13 cellular contexts compared by ENCODE assay signal in the genomic region with DNA sequence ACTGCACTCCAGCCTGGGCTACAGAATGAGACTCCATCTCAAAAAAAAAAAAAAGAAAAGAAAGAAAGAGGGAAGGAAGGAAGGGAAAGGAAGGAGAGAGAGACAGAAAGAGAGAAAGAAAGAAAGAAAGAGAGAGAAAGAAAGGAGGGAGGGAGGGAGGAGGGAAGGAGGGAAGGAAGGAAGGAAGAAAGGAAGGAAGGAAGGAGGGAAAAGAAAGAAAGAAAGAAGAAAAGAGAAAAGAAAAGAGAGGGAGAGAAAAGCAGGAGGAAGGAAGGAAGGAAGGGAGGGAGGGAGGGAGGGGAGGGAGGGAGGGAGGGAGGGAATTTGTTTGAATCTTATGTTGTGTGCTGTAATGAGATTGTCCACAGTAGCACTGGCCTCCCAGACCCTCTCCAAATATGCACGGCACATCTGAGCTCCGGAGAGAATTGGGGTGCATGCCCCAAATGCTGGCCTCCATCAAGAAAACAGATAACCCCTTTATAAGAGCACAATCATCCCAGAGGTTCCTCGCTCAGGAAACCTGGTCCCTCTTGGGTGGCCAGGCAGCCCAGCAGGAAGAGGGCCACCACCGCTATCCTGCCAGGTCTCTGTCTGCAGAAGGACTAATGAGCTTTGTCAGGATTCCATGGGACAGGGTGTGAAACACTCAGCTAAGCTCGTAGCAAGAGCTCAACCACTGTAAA. TPM values are rescaled to one million over a fixed set of nuclear protein-coding genes. Genes with fewer than 3 reads are reported as not detected.
DNase-seq lines count a peak whose midpoint lies in the region; ATAC-seq, FAIRE-seq and TF ChIP-seq lines count a peak whose summit lies in the region.
"Had no signal": no experiment of that assay in that cellular context is flagged by ENCODE, and none has a peak within 500 bp of the region (broad histone marks: within the 10 kb centered on the region; RNA-seq: fewer than 3 reads in every experiment).

No MANE protein-coding gene starts in this region.

- H3K36me3 ChIP-seq in heart right ventricle = no peaks in the 10 kb centered on the region
- no peaks in the 10 kb centered on the region for H3K36me3 ChIP-seq in HepG2 (replicated peaks in 1 of 2; ENCODE audit: control insufficient read depth in 1 of 2, insufficient read depth in 2 of 2, low read length in 2 of 2)
- H3K36me3 ChIP-seq in upper lobe of right lung = no peaks in the 10 kb centered on the region

- DNase-seq in heart right ventricle (no peak), Right ventricle myocardium inferior (ENCODE audit: missing footprints) (no peak), HepG2 (ENCODE audit: low spot score) (no peak), upper lobe of right lung (no peak), NCI-H1930 (lab: John Stamatoyannopoulos, UW) (no peak)

- TF ChIP-seq RAD21 in HepG2 (CRISPR knock-in tag; IDR thresholded peaks at IDR 0.05) = no peak

- no peak for TF ChIP-seq POLR2A in HepG2 (IDR thresholded peaks at IDR 0.05; ENCODE audit: insufficient read depth in 1 of 2, low read depth in 2 of 2, low read length in 2 of 2)

- H3K27ac Mint-ChIP-seq in activated T-helper 17 cell treated with anti-CD3 and anti-CD28 coated beads, Interleukin-2, amount 50 U/mL, for 72 hours = peak overlapping the region; percentile 91
- H3K27ac Mint-ChIP-seq: WTC11 had no signal

- 59 to 68% methylated on average over 5 of the region's 5 CpGs for WGBS in heart right ventricle, 2 donors
- WGBS in HepG2 (ENCODE audit: low lambda C conversion rate) = 25% methylated on average over 5 of the region's 5 CpGs

- TF ChIP-seq CTCF in heart right ventricle (IDR thresholded peaks at IDR 0.05) (no peak), HepG2 (CRISPR knock-in tag; IDR thresholded peaks at IDR 0.05) (no peak), upper lobe of right lung (IDR thresholded peaks at IDR 0.05) (no peak)

- H2AFZ ChIP-seq in HepG2 (ENCODE audit: low read length) = no peak overlapping the region

- H3K4me1 Mint-ChIP-seq in activated T-helper 17 cell treated with anti-CD3 and anti-CD28 coated beads, Interleukin-2, amount 50 U/mL, for 72 hours = peaks cover 30% of the 10 kb centered on the region

- H3K4me3 Mint-ChIP-seq in activated T-helper 17 cell treated with anti-CD3 and anti-CD28 coated beads, Interleukin-2, amount 50 U/mL, for 72 hours = peak overlapping the region; percentile 85
- H3K4me3 Mint-ChIP-seq: WTC11 had no signal

- H3K4me2 ChIP-seq in HepG2 (ENCODE audit: low read depth, low read length) = no peak overlapping the region

- H3K4me1 ChIP-seq in heart right ventricle = peaks cover 0 to 39% (median 5%) of the 10 kb centered on the region in 9 donors
- peaks cover 46% of the 10 kb centered on the region for H3K4me1 ChIP-seq in HepG2 (ENCODE audit: insufficient read depth, low read length)
- peaks cover 13% of the 10 kb centered on the region for H3K4me1 ChIP-seq in upper lobe of right lung

- H3K27me3 Mint-ChIP-seq in activated T-helper 17 cell treated with anti-CD3 and anti-CD28 coated beads, Interleukin-2, amount 50 U/mL, for 72 hours = no peaks in the 10 kb centered on the region

- H3K9ac ChIP-seq in HepG2 (ENCODE audit: insufficient read depth, low read depth, low read length) = no peak overlapping the region

- no peak for FAIRE-seq in HepG2 (lab: Jason Lieb, UNC)

- TF ChIP-seq EP300 in HepG2 (IDR thresholded peaks at IDR 0.05; ENCODE audit: low read depth in 2 of 2, low read length in 2 of 2) (no peak), HepG2 (CRISPR knock-in tag; IDR thresholded peaks at IDR 0.05; ENCODE audit: borderline replicate concordance) (no peak)

- intact Hi-C loops in heart right ventricle (cut with DNase I) = loop anchor here in 1 of 10 donors (10.0 kb wide), 1 partner anchor 1235 kb away; a partner anchor contains a TSS
- intact Hi-C loops in Right ventricle myocardium inferior (cut with DNase I) = no loop called here
- intact Hi-C loops in HepG2 (cut with micrococcal nuclease; ENCODE audit: unreplicated experiment) = no loop called here
- intact Hi-C loops in upper lobe of right lung (cut with DNase I) = no loop called here

- no peaks in the 10 kb centered on the region for H3K79me2 ChIP-seq in HepG2 (ENCODE audit: insufficient read depth, low read length)

- POLR2A ChIA-PET in HepG2 (lab: Yijun Ruan, JAX) = interaction anchor here (0.6 to 7.2 kb wide), 7 partner anchors 11 to 166 kb away, joined by 3 to 443 read pairs (median 6); a partner anchor contains a TSS

- no peaks in the 10 kb centered on the region for H3K27me3 ChIP-seq in heart right ventricle
- peaks cover 2 to 8% of the 10 kb centered on the region in 2 experiments; a peak in 4 of 5 replicates for H3K27me3 ChIP-seq in HepG2 (ENCODE audit: control insufficient read depth in 1 of 2, insufficient read depth in 2 of 2, low read length in 2 of 2)
- no peaks in the 10 kb centered on the region for H3K27me3 ChIP-seq in upper lobe of right lung

- no peak overlapping the region for H3K4me3 ChIP-seq in heart right ventricle
- no peak overlapping the region for H3K4me3 ChIP-seq in HepG2 (replicated peaks in 1 of 3; ENCODE audit: insufficient read depth in 1 of 3, low read depth in 2 of 3, low read length in 3 of 3)
- no peak overlapping the region for H3K4me3 ChIP-seq in upper lobe of right lung

- H3K36me3 Mint-ChIP-seq in activated T-helper 17 cell treated with anti-CD3 and anti-CD28 coated beads, Interleukin-2, amount 50 U/mL, for 72 hours (ENCODE audit: low read depth) = no peaks in the 10 kb centered on the region

- H3K9me3 Mint-ChIP-seq in activated T-helper 17 cell treated with anti-CD3 and anti-CD28 coated beads, Interleukin-2, amount 50 U/mL, for 72 hours = no peaks in the 10 kb centered on the region

- no TSS peak for BruUV-seq in HepG2 (replicated peaks; lab: Mats Ljungman, UMichigan)

- in situ Hi-C loops in HepG2 (cut with HindIII; ENCODE audit: extremely low pct_ligation_motif_present, low pct_unique_long_range_greater_than_20kb) = no loop called here

- no peak for ATAC-seq in heart right ventricle
- ATAC-seq in Right ventricle myocardium inferior = no peak
- ATAC-seq in activated T-helper 17 cell treated with anti-CD3 and anti-CD28 coated beads, Interleukin-2, amount 50 U/mL, for 72 hours (replicated peaks) = no peak
- no peak for ATAC-seq in HepG2
- no peak for ATAC-seq in upper lobe of right lung
- ATAC-seq in HG02885 (IDR thresholded peaks at IDR 0.05; ENCODE audit: poor library complexity, unreplicated experiment) = no peak
- ATAC-seq in HG03045 (IDR thresholded peaks at IDR 0.05; ENCODE audit: unreplicated experiment) = no peak

- H3K9me3 ChIP-seq in heart right ventricle = no peaks in the 10 kb centered on the region
- H3K9me3 ChIP-seq in HepG2 (ENCODE audit: low read length) = no peaks in the 10 kb centered on the region
- H3K9me3 ChIP-seq in upper lobe of right lung = no peaks in the 10 kb centered on the region

- H4K20me1 ChIP-seq in HepG2 (ENCODE audit: insufficient read depth, low read length) = no peaks in the 10 kb centered on the region

- H3K27ac ChIP-seq in heart right ventricle (peak overlapping the region in 8 of 10 donors; percentile 65 to 87 (median 78)), HepG2 (ENCODE audit: extremely low read length, insufficient read depth, low read length) (no peak overlapping the region), upper lobe of right lung (peak overlapping the region; percentile 87)

- CTCF ChIA-PET in HepG2 (lab: Yijun Ruan, JAX; ENCODE audit: low intra/inter-chr PET ratio, low total read pairs) = no interaction called here

RNA-seq across cellular contexts. Expression of a gene that starts 8.8 kb away (rescaled TPM):
- total RNA-seq in heart right ventricle (1,000 to 10,000 TPM; 1,115 to 1,330 (median 1,284) TPM), Right ventricle myocardium inferior (1,166 TPM), HepG2 (2016; rRNA removed; fragmentation: Illumina TruSeq; extraction: Trizol) (147 and 199 TPM in 2 replicates), upper lobe of right lung (974 TPM)
- polyA plus RNA-seq in heart right ventricle (1,000 to 10,000 TPM in 1 of 2 donors, 100 to 1,000 TPM in 1; 551 to 1,123 TPM), HepG2 (2011; rRNA removed) (388 and 517 TPM in 2 replicates)
- total RNA-seq in activated T-helper 17 cell treated with anti-CD3 and anti-CD28 coated beads, Interleukin-2, amount 50 U/mL, for 72 hours = 100 to 1,000 TPM; 925 to 935 TPM
- 90.4 and 105 TPM in 2 replicates for total RNA-seq in HepG2 (2016; cell fraction: cytosol; rRNA removed; fragmentation: Illumina TruSeq; extraction: Trizol; ENCODE audit: low read depth)
- 134 and 191 TPM in 2 replicates for total RNA-seq in HepG2 (2016; cell fraction: insoluble cytoplasmic fraction; rRNA removed; fragmentation: Illumina TruSeq; extraction: Trizol)
- total RNA-seq in HepG2 (2016; cell fraction: membrane; rRNA removed; fragmentation: Illumina TruSeq; extraction: Trizol) = 209 and 226 TPM in 2 replicates
- total RNA-seq in HepG2 (2016; cell fraction: nucleus; rRNA removed; fragmentation: Illumina TruSeq; extraction: Trizol) = 237 and 265 TPM in 2 replicates
- 157 and 242 TPM in 2 replicates for polyA plus RNA-seq in HepG2 (2011; cell fraction: cytosol; rRNA removed)
- polyA plus RNA-seq in HepG2 (2011; cell fraction: nucleus; rRNA removed) = 346 and 409 TPM in 2 replicates
- polyA plus RNA-seq in HepG2 (2012) = 1,096 and 1,427 TPM in 2 replicates
- polyA plus RNA-seq in HepG2 (2016; cell fraction: cytosol; fragmentation: Illumina TruSeq; extraction: Trizol; ENCODE audit: low read depth) = 537 and 540 TPM in 2 replicates
- polyA plus RNA-seq in HepG2 (2016; cell fraction: insoluble cytoplasmic fraction; fragmentation: Illumina TruSeq; extraction: Trizol; ENCODE audit: low read depth) = 606 and 702 TPM in 2 replicates
- 490 and 548 TPM in 2 replicates for polyA plus RNA-seq in HepG2 (2016; cell fraction: membrane; fragmentation: Illumina TruSeq; extraction: Trizol; ENCODE audit: low read depth)
- 691 and 695 TPM in 2 replicates for polyA plus RNA-seq in HepG2 (2016; cell fraction: nucleus; fragmentation: Illumina TruSeq; extraction: Trizol; ENCODE audit: insufficient read depth, low read depth)
- polyA minus RNA-seq in HepG2 (2011; rRNA and poly(A)+ RNA removed; ENCODE audit: low replicate concordance) = 70.2 and 87.8 TPM in 2 replicates
- 159 and 198 TPM in 2 replicates for polyA minus RNA-seq in HepG2 (2011; cell fraction: cytosol; rRNA and poly(A)+ RNA removed)
- polyA minus RNA-seq in HepG2 (2011; cell fraction: nucleus; rRNA and poly(A)+ RNA removed) = 333 and 395 TPM in 2 replicates

RNA-seq across cellular contexts. Expression of a gene that starts 32.2 kb away (rescaled TPM):
- total RNA-seq in heart right ventricle (not detected), Right ventricle myocardium inferior (not detected), HepG2 (2016; rRNA removed; fragmentation: Illumina TruSeq; extraction: Trizol) (0.42 TPM in 1 of 2 replicates, not detected in the other), upper lobe of right lung (not detected)
- polyA plus RNA-seq in heart right ventricle (not detected), HepG2 (2011; rRNA removed) (0.32 and 0.65 TPM in 2 replicates)
- total RNA-seq in activated T-helper 17 cell treated with anti-CD3 and anti-CD28 coated beads, Interleukin-2, amount 50 U/mL, for 72 hours = not detected
- total RNA-seq in HepG2 (2016; cell fraction: cytosol; rRNA removed; fragmentation: Illumina TruSeq; extraction: Trizol; ENCODE audit: low read depth) = not detected in 2 replicates
- total RNA-seq in HepG2 (2016; cell fraction: insoluble cytoplasmic fraction; rRNA removed; fragmentation: Illumina TruSeq; extraction: Trizol) = 0.52 TPM in 1 of 2 replicates, not detected in the other
- not detected in 2 replicates for total RNA-seq in HepG2 (2016; cell fraction: membrane; rRNA removed; fragmentation: Illumina TruSeq; extraction: Trizol)
- total RNA-seq in HepG2 (2016; cell fraction: nucleus; rRNA removed; fragmentation: Illumina TruSeq; extraction: Trizol) = 1.4 TPM in 1 of 2 replicates, not detected in the other
- 0.32 and 0.93 TPM in 2 replicates for polyA plus RNA-seq in HepG2 (2011; cell fraction: cytosol; rRNA removed)
- polyA plus RNA-seq in HepG2 (2011; cell fraction: nucleus; rRNA removed) = not detected in 2 replicates
- 0.56 and 4.9 TPM in 2 replicates for polyA plus RNA-seq in HepG2 (2012)
- not detected in 2 replicates for polyA plus RNA-seq in HepG2 (2016; cell fraction: cytosol; fragmentation: Illumina TruSeq; extraction: Trizol; ENCODE audit: low read depth)
- polyA plus RNA-seq in HepG2 (2016; cell fraction: insoluble cytoplasmic fraction; fragmentation: Illumina TruSeq; extraction: Trizol; ENCODE audit: low read depth) = 1.1 TPM in 1 of 2 replicates, not detected in the other
- not detected in 2 replicates for polyA plus RNA-seq in HepG2 (2016; cell fraction: membrane; fragmentation: Illumina TruSeq; extraction: Trizol; ENCODE audit: low read depth)
- 1.4 TPM in 1 of 2 replicates, not detected in the other for polyA plus RNA-seq in HepG2 (2016; cell fraction: nucleus; fragmentation: Illumina TruSeq; extraction: Trizol; ENCODE audit: insufficient read depth, low read depth)
- polyA minus RNA-seq in HepG2 (2011; rRNA and poly(A)+ RNA removed; ENCODE audit: low replicate concordance) = 0.58 TPM in 1 of 2 replicates, not detected in the other
- polyA minus RNA-seq in HepG2 (2011; cell fraction: cytosol; rRNA and poly(A)+ RNA removed) = not detected in 2 replicates
- polyA minus RNA-seq in HepG2 (2011; cell fraction: nucleus; rRNA and poly(A)+ RNA removed) = not detected in 2 replicates
- total RNA-seq: LHCN-M2, lung microvascular endothelial cell, osteocyte, WTC11 had no signal
- polyA plus RNA-seq: esophagus had no signal

RNA-seq across cellular contexts. Expression of a gene that starts 54.6 kb away (rescaled TPM):
- total RNA-seq in heart right ventricle = under 1 TPM in 1 of 10 donors, not detected in 9; 0.18 TPM
- under 1 TPM in 1 of 2 donors, not detected in 1; 0.03 TPM for polyA plus RNA-seq in heart right ventricle
- total RNA-seq in Right ventricle myocardium inferior = 0.14 TPM
- total RNA-seq in activated T-helper 17 cell treated with anti-CD3 and anti-CD28 coated beads, Interleukin-2, amount 50 U/mL, for 72 hours = under 1 TPM; 0.13 to 0.15 TPM
- 0.07 and 0.08 TPM in 2 replicates for total RNA-seq in HepG2 (2016; rRNA removed; fragmentation: Illumina TruSeq; extraction: Trizol)
- not detected in 2 replicates for total RNA-seq in HepG2 (2016; cell fraction: cytosol; rRNA removed; fragmentation: Illumina TruSeq; extraction: Trizol; ENCODE audit: low read depth)
- 0.07 and 0.11 TPM in 2 replicates for total RNA-seq in HepG2 (2016; cell fraction: insoluble cytoplasmic fraction; rRNA removed; fragmentation: Illumina TruSeq; extraction: Trizol)
- 0.03 TPM in 1 of 2 replicates, not detected in the other for total RNA-seq in HepG2 (2016; cell fraction: membrane; rRNA removed; fragmentation: Illumina TruSeq; extraction: Trizol)
- 0.12 TPM in 1 of 2 replicates, not detected in the other for total RNA-seq in HepG2 (2016; cell fraction: nucleus; rRNA removed; fragmentation: Illumina TruSeq; extraction: Trizol)
- polyA plus RNA-seq in HepG2 (2011; rRNA removed) = 0.07 and 0.30 TPM in 2 replicates
- 0.07 and 0.08 TPM in 2 replicates for polyA plus RNA-seq in HepG2 (2011; cell fraction: cytosol; rRNA removed)
- 1.1 TPM in 2 replicates for polyA plus RNA-seq in HepG2 (2011; cell fraction: nucleus; rRNA removed)
- polyA plus RNA-seq in HepG2 (2012) = 0.13 and 0.19 TPM in 2 replicates
- polyA plus RNA-seq in HepG2 (2016; cell fraction: cytosol; fragmentation: Illumina TruSeq; extraction: Trizol; ENCODE audit: low read depth) = not detected in 2 replicates
- polyA plus RNA-seq in HepG2 (2016; cell fraction: insoluble cytoplasmic fraction; fragmentation: Illumina TruSeq; extraction: Trizol; ENCODE audit: low read depth) = 0.11 TPM in 1 of 2 replicates, not detected in the other
- not detected in 2 replicates for polyA plus RNA-seq in HepG2 (2016; cell fraction: membrane; fragmentation: Illumina TruSeq; extraction: Trizol; ENCODE audit: low read depth)
- polyA plus RNA-seq in HepG2 (2016; cell fraction: nucleus; fragmentation: Illumina TruSeq; extraction: Trizol; ENCODE audit: insufficient read depth, low read depth) = 0.11 and 0.15 TPM in 2 replicates
- 0.07 TPM in 1 of 2 replicates, not detected in the other for polyA minus RNA-seq in HepG2 (2011; rRNA and poly(A)+ RNA removed; ENCODE audit: low replicate concordance)
- not detected in 2 replicates for polyA minus RNA-seq in HepG2 (2011; cell fraction: cytosol; rRNA and poly(A)+ RNA removed)
- 0.12 and 0.26 TPM in 2 replicates for polyA minus RNA-seq in HepG2 (2011; cell fraction: nucleus; rRNA and poly(A)+ RNA removed)
- 0.58 TPM for total RNA-seq in upper lobe of right lung
- total RNA-seq: LHCN-M2 had no signal

RNA-seq across cellular contexts. Expression of a gene that starts 55.5 kb away (rescaled TPM):
- not detected for total RNA-seq in heart right ventricle
- polyA plus RNA-seq in heart right ventricle = under 1 TPM in 1 of 2 donors, not detected in 1; 0.07 TPM
- total RNA-seq in Right ventricle myocardium inferior = not detected
- 1 to 10 TPM in 1 of 2 donors, under 1 TPM in 1; 0.58 to 2.5 TPM for total RNA-seq in activated T-helper 17 cell treated with anti-CD3 and anti-CD28 coated beads, Interleukin-2, amount 50 U/mL, for 72 hours
- 0.52 and 0.82 TPM in 2 replicates for total RNA-seq in HepG2 (2016; rRNA removed; fragmentation: Illumina TruSeq; extraction: Trizol)
- 0.40 and 0.44 TPM in 2 replicates for total RNA-seq in HepG2 (2016; cell fraction: cytosol; rRNA removed; fragmentation: Illumina TruSeq; extraction: Trizol; ENCODE audit: low read depth)
- total RNA-seq in HepG2 (2016; cell fraction: insoluble cytoplasmic fraction; rRNA removed; fragmentation: Illumina TruSeq; extraction: Trizol) = 0.40 and 0.54 TPM in 2 replicates
- 0.38 and 0.65 TPM in 2 replicates for total RNA-seq in HepG2 (2016; cell fraction: membrane; rRNA removed; fragmentation: Illumina TruSeq; extraction: Trizol)
- total RNA-seq in HepG2 (2016; cell fraction: nucleus; rRNA removed; fragmentation: Illumina TruSeq; extraction: Trizol) = 1.4 TPM in 1 of 2 replicates, not detected in the other
- polyA plus RNA-seq in HepG2 (2011; rRNA removed) = 0.38 and 0.47 TPM in 2 replicates
- 0.43 and 0.50 TPM in 2 replicates for polyA plus RNA-seq in HepG2 (2011; cell fraction: cytosol; rRNA removed)
- polyA plus RNA-seq in HepG2 (2011; cell fraction: nucleus; rRNA removed) = 0.23 and 0.66 TPM in 2 replicates
- 0.28 TPM in 1 of 2 replicates, not detected in the other for polyA plus RNA-seq in HepG2 (2012)
- polyA plus RNA-seq in HepG2 (2016; cell fraction: cytosol; fragmentation: Illumina TruSeq; extraction: Trizol; ENCODE audit: low read depth) = 0.54 and 0.71 TPM in 2 replicates
- 0.70 and 0.84 TPM in 2 replicates for polyA plus RNA-seq in HepG2 (2016; cell fraction: insoluble cytoplasmic fraction; fragmentation: Illumina TruSeq; extraction: Trizol; ENCODE audit: low read depth)
- 0.35 and 1.0 TPM in 2 replicates for polyA plus RNA-seq in HepG2 (2016; cell fraction: membrane; fragmentation: Illumina TruSeq; extraction: Trizol; ENCODE audit: low read depth)
- 0.55 and 0.81 TPM in 2 replicates for polyA plus RNA-seq in HepG2 (2016; cell fraction: nucleus; fragmentation: Illumina TruSeq; extraction: Trizol; ENCODE audit: insufficient read depth, low read depth)
- 0.32 and 1,101 TPM in 2 replicates for polyA minus RNA-seq in HepG2 (2011; rRNA and poly(A)+ RNA removed; ENCODE audit: low replicate concordance)
- polyA minus RNA-seq in HepG2 (2011; cell fraction: cytosol; rRNA and poly(A)+ RNA removed) = 9.0 and 16.5 TPM in 2 replicates
- polyA minus RNA-seq in HepG2 (2011; cell fraction: nucleus; rRNA and poly(A)+ RNA removed) = 3.5 and 5.9 TPM in 2 replicates
- total RNA-seq in upper lobe of right lung = 5.9 TPM
- total RNA-seq: lung microvascular endothelial cell had no signal
